ENCODE assay signal across 23 cellular contexts in genomic region chrX:84224741-84225140, GRCh38. TPM values are rescaled to one million over a fixed set of nuclear protein-coding genes. Genes with fewer than 3 reads are reported as not detected.
DNase-seq lines count a peak whose midpoint lies in the region; FAIRE-seq and TF ChIP-seq lines count a peak whose summit lies in the region.
"Had no signal": no experiment of that assay in that cellular context is flagged by ENCODE, and none has a peak within 500 bp of the region (broad histone marks: within the 10 kb centered on the region; RNA-seq: fewer than 3 reads in every experiment).

No MANE protein-coding gene starts in this region.

- intact Hi-C loops in kidney (cut with DNase I) (no loop called here), posterior vena cava (cut with DNase I) (no loop called here)

- TF ChIP-seq CTCF in kidney (IDR thresholded peaks at IDR 0.05; ENCODE audit: borderline replicate concordance, extremely low read depth, insufficient read depth) (no peak), glutamatergic neuron (IDR thresholded peaks at IDR 0.05; ENCODE audit: partially characterized antibody, unreplicated experiment) (no peak)

- no peaks in the 10 kb centered on the region for H3K9me3 Mint-ChIP-seq in glutamatergic neuron (ENCODE audit: unreplicated experiment)
- H3K9me3 Mint-ChIP-seq: CD4-positive, alpha-beta T cell; CD8-positive, alpha-beta T cell had no signal

- no peaks in the 10 kb centered on the region for H3K36me3 ChIP-seq in kidney (ENCODE audit: control insufficient read depth in 1 of 2, insufficient read depth in 2 of 2, low read length in 2 of 2)
- H3K36me3 ChIP-seq: BLaER1 treated with 17β-estradiol and CSF1 and Interleukin-3, amounts not matched to agents 10 nM and 100 nM had no signal

- DNase-seq in NK-92 treated with Interleukin-12 subunit alpha and Interleukin-12 subunit beta, amount 100 ng/mL, for 24 hours (lab: John Stamatoyannopoulos, UW), result peak; percentile 0
- no peak for DNase-seq in NK-92 (lab: John Stamatoyannopoulos, UW; ENCODE audit: unreplicated experiment)
- DNase-seq in kidney, result peak; percentile 33
- DNase-seq in posterior vena cava (ENCODE audit: low spot score), result peak; percentile 60
- no peak for DNase-seq in activated naive CD4-positive, alpha-beta T cell (lab: John Stamatoyannopoulos, UW)
- no peak for DNase-seq in OCI-M2 (lab: John Stamatoyannopoulos, UW; ENCODE audit: unreplicated experiment)
- no peak for DNase-seq in glutamatergic neuron
- DNase-seq: AML-193; Caco-2; Calu3; CD4-positive, alpha-beta T cell; CD8-positive, alpha-beta T cell; DMS79 treated with DMSO at 0.1 percent for 48 hours; GDM1 had no signal

- no peak overlapping the region for H3K4me3 Mint-ChIP-seq in glutamatergic neuron (ENCODE audit: unreplicated experiment)
- H3K4me3 Mint-ChIP-seq: B cell; CD4-positive, alpha-beta T cell; CD8-positive, alpha-beta T cell had no signal

- no peaks in the 10 kb centered on the region for H3K27me3 Mint-ChIP-seq in glutamatergic neuron (ENCODE audit: unreplicated experiment)
- H3K27me3 Mint-ChIP-seq: B cell; CD4-positive, alpha-beta T cell had no signal

- H3K36me3 Mint-ChIP-seq in glutamatergic neuron (ENCODE audit: unreplicated experiment), result no peaks in the 10 kb centered on the region
- H3K36me3 Mint-ChIP-seq: CD8-positive, alpha-beta T cell had no signal

- H3K27ac Mint-ChIP-seq in glutamatergic neuron (ENCODE audit: unreplicated experiment), result no peak overlapping the region
- H3K27ac Mint-ChIP-seq: B cell; CD4-positive, alpha-beta T cell; CD8-positive, alpha-beta T cell had no signal

- no peaks in the 10 kb centered on the region for H3K4me1 ChIP-seq in kidney (ENCODE audit: control insufficient read depth in 1 of 2, insufficient read depth in 1 of 2, low read depth in 1 of 2, low read length in 2 of 2)
- H3K4me1 ChIP-seq: A549; BLaER1 treated with 17β-estradiol and CSF1 and Interleukin-3, amounts not matched to agents 10 nM and 100 nM; Caco-2 had no signal

- H3K9ac ChIP-seq in kidney (ENCODE audit: low read length in 2 of 2), result no peak overlapping the region
- H3K9ac ChIP-seq: BLaER1 treated with 17β-estradiol and CSF1 and Interleukin-3, amounts not matched to agents 10 nM and 100 nM had no signal

- H3K4me3 ChIP-seq in kidney (ENCODE audit: low read length in 2 of 2), result no peak overlapping the region
- H3K4me3 ChIP-seq: A549; BLaER1 treated with 17β-estradiol and CSF1 and Interleukin-3, amounts not matched to agents 10 nM and 100 nM; GM12878 had no signal

- H3K9me3 ChIP-seq in kidney (ENCODE audit: control insufficient read depth in 1 of 2, low read length in 2 of 2), result no peaks in the 10 kb centered on the region
- H3K9me3 ChIP-seq: A549; BLaER1 treated with 17β-estradiol and CSF1 and Interleukin-3, amounts not matched to agents 10 nM and 100 nM; Caco-2 had no signal

- peaks cover under 1% of the 10 kb centered on the region for H3K4me1 Mint-ChIP-seq in glutamatergic neuron (ENCODE audit: low read depth, unreplicated experiment)
- H3K4me1 Mint-ChIP-seq: B cell had no signal

- no peak overlapping the region for H3K27ac ChIP-seq in kidney (ENCODE audit: low read depth in 2 of 2, low read length in 2 of 2)
- H3K27ac ChIP-seq: 22Rv1; A549; BLaER1 treated with 17β-estradiol and CSF1 and Interleukin-3, amounts not matched to agents 10 nM and 100 nM; C4-2B had no signal

- FAIRE-seq in kidney (lab: Jason Lieb, UNC), result no peak
- FAIRE-seq: A549, D721Med, GM12878, GM12892 had no signal

RNA-seq across cellular contexts. Expression of gene RPS6KA6, which starts 36.7 kb away (rescaled TPM):
- total RNA-seq in kidney (12.1 TPM), posterior vena cava (1 to 10 TPM; 3.7 to 8.9 TPM), glutamatergic neuron (ENCODE audit: unreplicated experiment) (36.0 TPM)
- 4.7 TPM for polyA plus RNA-seq in kidney (ENCODE audit: insufficient read depth, low read depth, low replicate concordance)
- total RNA-seq: A172; CD4-positive, alpha-beta T cell; CD8-positive, alpha-beta T cell had no signal

Comparison
In these comparisons a context has a peak if more than half of its experiments do, and no peak if none do; other contexts are left out.
1. DNase-seq: peak in NK-92 treated with Interleukin-12 subunit alpha and Interleukin-12 subunit beta, amount 100 ng/mL, for 24 hours (single experiment), kidney (single experiment) and posterior vena cava (single experiment); none in NK-92 (single experiment), activated naive CD4-positive, alpha-beta T cell (0 of 4), OCI-M2 (single experiment) and glutamatergic neuron (single experiment).